In genomic region chr2:174350018-174350417, GRCh38 we compare ENCODE assay signal across 1 cellular context.
TF ChIP-seq lines count a peak whose summit lies in the region.

No MANE protein-coding gene starts in this region.

TF ChIP-seq in endothelial cell of umbilical vein, 7 proteins besides CTCF, POLR2A, EP300 and RAD21 (continued from another document):
- TF ChIP-seq MAX (IDR thresholded peaks at IDR 0.05; ENCODE audit: insufficient read depth, insufficient read length) (no peak), MYC (IDR thresholded peaks at IDR 0.05; ENCODE audit: low read depth, low read length) (no peak)
